ENCODE assay signal across 6 cellular contexts in genomic region chr1:109499661-109500536, GRCh38. TPM values are rescaled to one million over a fixed set of nuclear protein-coding genes. Genes with fewer than 3 reads are reported as not detected.
DNase-seq lines count a peak whose midpoint lies in the region; ATAC-seq, FAIRE-seq and TF ChIP-seq lines count a peak whose summit lies in the region.

No MANE protein-coding gene starts in this region.

- H3K27me3 Mint-ChIP-seq in astrocyte (ENCODE audit: low read depth, unreplicated experiment): no peaks in the 10 kb centered on the region
- no peaks in the 10 kb centered on the region for H3K27me3 Mint-ChIP-seq in naive thymus-derived CD4-positive, alpha-beta T cell

- no peak overlapping the region for H3K4me3 ChIP-seq in astrocyte (ENCODE audit: insufficient read depth, low read depth, low read length)
- H3K4me3 ChIP-seq in naive thymus-derived CD4-positive, alpha-beta T cell (ENCODE audit: low read length): peak overlapping the region; percentile 9

- H3K4me1 ChIP-seq in astrocyte (ENCODE audit: insufficient read depth, low read length): peaks cover 10% of the 10 kb centered on the region
- peaks cover 72 to 84% of the 10 kb centered on the region in 2 donors for H3K4me1 ChIP-seq in naive thymus-derived CD4-positive, alpha-beta T cell (ENCODE audit: control insufficient read depth in 2 of 2, insufficient read depth in 2 of 2, low read length in 2 of 2)

- peaks cover 35% of the 10 kb centered on the region for H4K20me1 ChIP-seq in astrocyte (ENCODE audit: insufficient read depth, low read length)

- H3K27ac ChIP-seq in astrocyte (ENCODE audit: low read depth, low read length): peak overlapping the region; percentile 10
- peak overlapping the region; percentile 95 for H3K27ac ChIP-seq in naive thymus-derived CD4-positive, alpha-beta T cell (ENCODE audit: low read depth, low read length)

- CTCF ChIA-PET in naive thymus-derived CD4-positive, alpha-beta T cell (lab: Charles Lee): interaction anchor here (1.0 to 32.6 kb wide), 4 partner anchors 7 to 37 kb away, joined by 6 to 1240 read pairs (median 417); partner anchors contain the start of genes AMIGO1, ATXN7L2, CYB561D1 and GPR61

- FAIRE-seq in astrocyte (lab: Jason Lieb, UNC): no peak

- H3K27me3 ChIP-seq in astrocyte (ENCODE audit: insufficient read depth, low read length): no peaks in the 10 kb centered on the region
- H3K27me3 ChIP-seq in naive thymus-derived CD4-positive, alpha-beta T cell (ENCODE audit: control insufficient read depth in 2 of 2, insufficient read depth in 2 of 2, low read length in 2 of 2): no peaks in the 10 kb centered on the region

- H3K9me3 ChIP-seq in astrocyte (ENCODE audit: insufficient read depth, low read depth, low read length): no peaks in the 10 kb centered on the region
- H3K9me3 ChIP-seq in naive thymus-derived CD4-positive, alpha-beta T cell (ENCODE audit: control insufficient read depth in 2 of 3, low read length in 3 of 3): no peaks in the 10 kb centered on the region

- no peak overlapping the region for H2AFZ ChIP-seq in astrocyte (ENCODE audit: low read depth, low read length)

- H3K9ac ChIP-seq in astrocyte (ENCODE audit: low read length): no peak overlapping the region

- peak; percentile 28 for ATAC-seq in naive thymus-derived CD4-positive, alpha-beta T cell
- ATAC-seq in GM21786 (IDR thresholded peaks at IDR 0.05; ENCODE audit: unreplicated experiment) (no peak), GM18502 (IDR thresholded peaks at IDR 0.05; ENCODE audit: poor library complexity, unreplicated experiment) (no peak)

- TF ChIP-seq CTCF in astrocyte (IDR thresholded peaks at IDR 0.05; ENCODE audit: insufficient read depth, low read depth, low read length): peak; percentile 33

- peaks cover 9% of the 10 kb centered on the region for H3K36me3 Mint-ChIP-seq in astrocyte (ENCODE audit: low read depth, unreplicated experiment)
- H3K36me3 Mint-ChIP-seq in naive thymus-derived CD4-positive, alpha-beta T cell: peaks cover 9 to 35% (median 20%) of the 10 kb centered on the region in 5 donors

- POLR2A ChIA-PET in naive thymus-derived CD4-positive, alpha-beta T cell (lab: Charles Lee): interaction anchor here (22.7 to 29.8 kb wide), 3 partner anchors 6 to 29 kb away, joined by 478 to 520 read pairs (median 478); partner anchors contain the start of genes AMIGO1, ATXN7L2 and CYB561D1

- peaks cover 54% of the 10 kb centered on the region for H3K4me1 Mint-ChIP-seq in astrocyte (ENCODE audit: low read depth, unreplicated experiment)
- peaks cover 68 to 99% (median 93%) of the 10 kb centered on the region in 7 donors for H3K4me1 Mint-ChIP-seq in naive thymus-derived CD4-positive, alpha-beta T cell

- peak overlapping the region; percentile 80 for H3K27ac Mint-ChIP-seq in astrocyte (ENCODE audit: unreplicated experiment)
- H3K27ac Mint-ChIP-seq in naive thymus-derived CD4-positive, alpha-beta T cell: peak overlapping the region; percentile 87 to 99 (median 98)

- peak overlapping the region; percentile 45 for H3K4me2 ChIP-seq in astrocyte (ENCODE audit: low read length)

- no peaks in the 10 kb centered on the region for H3K36me3 ChIP-seq in astrocyte (ENCODE audit: insufficient read depth, low read length)
- H3K36me3 ChIP-seq in naive thymus-derived CD4-positive, alpha-beta T cell (ENCODE audit: control insufficient read depth in 2 of 3, insufficient read depth in 3 of 3, low read length in 3 of 3): peaks cover 0 to 25% (median 0%) of the 10 kb centered on the region in 3 experiments

- H3K9me3 Mint-ChIP-seq in astrocyte (ENCODE audit: unreplicated experiment): no peaks in the 10 kb centered on the region
- no peaks in the 10 kb centered on the region for H3K9me3 Mint-ChIP-seq in naive thymus-derived CD4-positive, alpha-beta T cell

- H3K4me3 Mint-ChIP-seq in astrocyte (ENCODE audit: unreplicated experiment): peak overlapping the region; percentile 61
- H3K4me3 Mint-ChIP-seq in naive thymus-derived CD4-positive, alpha-beta T cell: peak overlapping the region; percentile 28 to 98 (median 89)

- intact Hi-C loops in naive thymus-derived CD4-positive, alpha-beta T cell (cut with micrococcal nuclease): loop anchor here (1.0 to 10.0 kb wide), 3 partner anchors 32 to 837 kb away; partner anchors contain the start of genes CLCC1 (in 1 of the 2) and RBM15 (in 1 of the 2)

- DNase-seq in ELF-1 (ENCODE audit: low read depth, low spot score) (peak; percentile 60), NOMO-1 treated with DMSO at 0.1 percent for 48 hours (lab: John Stamatoyannopoulos, UW; ENCODE audit: unreplicated experiment) (peak; percentile 30), astrocyte (ENCODE audit: low read depth) (peak; percentile 64)
- DNase-seq in naive thymus-derived CD4-positive, alpha-beta T cell: peak in 8 of 9 donors; percentile 50 to 69 (median 62)

- H3K79me2 ChIP-seq in astrocyte (ENCODE audit: insufficient read depth, low read length): peaks cover 9% of the 10 kb centered on the region

RNA-seq across cellular contexts. Expression of gene CYB561D1, which starts 6.0 kb away (rescaled TPM):
- total RNA-seq in astrocyte: 9.4 and 11.9 TPM in 2 replicates
- 10 to 100 TPM; 19.6 to 41.5 (median 24.1) TPM for total RNA-seq in naive thymus-derived CD4-positive, alpha-beta T cell
- polyA plus RNA-seq in naive thymus-derived CD4-positive, alpha-beta T cell: 10 to 100 TPM; 13.5 to 25.3 TPM

RNA-seq across cellular contexts. Expression of gene AMIGO1, which starts 9.6 kb away (rescaled TPM):
- total RNA-seq in astrocyte: 1.2 and 1.8 TPM in 2 replicates
- total RNA-seq in naive thymus-derived CD4-positive, alpha-beta T cell: 10 to 100 TPM in 3 of 5 experiments, 1 to 10 TPM in 2; 2.9 to 42.2 (median 17.7) TPM
- polyA plus RNA-seq in naive thymus-derived CD4-positive, alpha-beta T cell: 10 to 100 TPM; 17.4 to 36.2 TPM

RNA-seq across cellular contexts. Expression of gene ATXN7L2, which starts 16.2 kb away (rescaled TPM):
- 5.5 and 6.2 TPM in 2 replicates for total RNA-seq in astrocyte
- total RNA-seq in naive thymus-derived CD4-positive, alpha-beta T cell: 10 to 100 TPM; 10.5 to 12.8 (median 11.7) TPM
- polyA plus RNA-seq in naive thymus-derived CD4-positive, alpha-beta T cell: 10 to 100 TPM in 1 of 2 donors, 1 to 10 TPM in 1; 4.9 to 15.2 TPM

RNA-seq across cellular contexts. Expression of gene SYPL2, which starts 33.6 kb away (rescaled TPM):
- 0.70 and 0.77 TPM in 2 replicates for total RNA-seq in astrocyte
- not detected for total RNA-seq in naive thymus-derived CD4-positive, alpha-beta T cell
- under 1 TPM in 1 of 2 donors, not detected in 1; 0.43 TPM for polyA plus RNA-seq in naive thymus-derived CD4-positive, alpha-beta T cell

RNA-seq across cellular contexts. Expression of gene GPR61, which starts 39.8 kb away (rescaled TPM):
- not detected in 2 replicates for total RNA-seq in astrocyte
- total RNA-seq in naive thymus-derived CD4-positive, alpha-beta T cell: under 1 TPM; 0.05 to 0.58 (median 0.42) TPM
- polyA plus RNA-seq in naive thymus-derived CD4-positive, alpha-beta T cell: under 1 TPM in 1 of 2 donors, not detected in 1; 0.45 TPM
